Comparison of ENCODE assay signal across 1 cellular context in the genomic region with DNA sequence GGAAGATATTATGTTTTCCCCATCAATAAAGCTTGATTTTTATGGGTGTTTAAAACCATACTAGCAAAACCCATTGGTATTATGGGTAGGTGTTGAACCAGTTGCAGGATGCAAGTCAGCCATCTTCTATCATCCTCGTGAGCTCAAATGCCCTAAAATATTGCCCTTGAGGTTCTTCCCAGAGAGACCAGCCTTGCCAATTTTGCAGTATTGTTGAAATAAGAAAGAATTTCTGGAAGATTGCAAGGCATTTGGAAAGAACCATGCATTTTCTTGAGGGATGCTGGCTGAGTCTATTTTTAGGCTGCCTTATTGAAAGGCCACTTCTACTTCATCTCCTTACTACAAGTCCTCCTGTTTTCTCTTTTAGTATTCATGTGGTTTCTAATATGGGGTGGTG.
TF ChIP-seq lines count a peak whose summit lies in the region.

No MANE protein-coding gene starts in this region.

TF ChIP-seq in GM23338, 12 proteins besides CTCF, POLR2A, EP300 and RAD21 (continued from another document):
- TF ChIP-seq EZH2phosphoT487 (IDR thresholded peaks at IDR 0.05; ENCODE audit: unreplicated experiment) (no peak), JUNB (IDR thresholded peaks at IDR 0.05; ENCODE audit: unreplicated experiment) (no peak)
